ENCODE assay signal across 24 cellular contexts in genomic region chr3:186440850-186441249, GRCh38.
DNase-seq lines count a peak whose midpoint lies in the region; ATAC-seq, FAIRE-seq and TF ChIP-seq lines count a peak whose summit lies in the region.
"Had no signal": no experiment of that assay in that cellular context is flagged by ENCODE, and none has a peak within 500 bp of the region (broad histone marks: within the 10 kb centered on the region; RNA-seq: fewer than 3 reads in every experiment).

No MANE protein-coding gene starts in this region.

- H3K79me2 ChIP-seq in GM23338 (replicated peaks; ENCODE audit: insufficient read depth) = no peaks in the 10 kb centered on the region

- no peak overlapping the region for H3K4me3 ChIP-seq in GM23338
- no peak overlapping the region for H3K4me3 ChIP-seq in body of pancreas
- no peak overlapping the region for H3K4me3 ChIP-seq in left ventricle myocardium inferior
- H3K4me3 ChIP-seq in pancreas = no peak overlapping the region
- H3K4me3 ChIP-seq: SJCRH30 had no signal

- 25 to 39% methylated on average over 3 of the region's 3 CpGs for WGBS in body of pancreas, 2 donors
- WGBS in pancreas, 2 donors = 30% methylated on average over 3 of the region's 3 CpGs

- TF ChIP-seq CTCF in GM23338 (conservative IDR thresholded peaks at IDR 0.05; ENCODE audit: low read depth in 2 of 2) (no peak), body of pancreas (IDR thresholded peaks at IDR 0.05) (no peak), left ventricle myocardium inferior (IDR thresholded peaks at IDR 0.05; ENCODE audit: borderline replicate concordance) (no peak), pancreas (IDR thresholded peaks at IDR 0.05) (no peak), mesothelial cell of epicardium (IDR thresholded peaks at IDR 0.05; ENCODE audit: unreplicated experiment) (no peak)

- H3K4me1 Mint-ChIP-seq in GM23338 (no peaks in the 10 kb centered on the region), mesothelial cell of epicardium (no peaks in the 10 kb centered on the region)
- H3K4me1 Mint-ChIP-seq: CD4-positive, alpha-beta memory T cell had no signal

- H3K36me3 Mint-ChIP-seq in GM23338 (ENCODE audit: low read depth) (no peaks in the 10 kb centered on the region), mesothelial cell of epicardium (no peaks in the 10 kb centered on the region)
- H3K36me3 Mint-ChIP-seq: CD4-positive, alpha-beta memory T cell had no signal

- H3K36me3 ChIP-seq in GM23338 (ENCODE audit: insufficient read depth) = no peaks in the 10 kb centered on the region
- H3K36me3 ChIP-seq in body of pancreas (replicated peaks in 1 of 2; ENCODE audit: insufficient read depth in 1 of 2, low read depth in 2 of 2) = no peaks in the 10 kb centered on the region
- H3K36me3 ChIP-seq in left ventricle myocardium inferior = no peaks in the 10 kb centered on the region
- no peaks in the 10 kb centered on the region for H3K36me3 ChIP-seq in pancreas
- H3K36me3 ChIP-seq: SJCRH30 had no signal

- no peak overlapping the region for H3K4me3 Mint-ChIP-seq in GM23338
- H3K4me3 Mint-ChIP-seq in mesothelial cell of epicardium = no peak overlapping the region
- H3K4me3 Mint-ChIP-seq: CD4-positive, alpha-beta memory T cell had no signal

- no peak for FAIRE-seq in pancreas (lab: Jason Lieb, UNC)
- no peak for FAIRE-seq in RCC 7860 (lab: Jason Lieb, UNC)
- FAIRE-seq: GM12892, GM19239, H54, HTR-8/SVneo had no signal

- H3K4me1 ChIP-seq in GM23338 (ENCODE audit: insufficient read depth) (no peaks in the 10 kb centered on the region), body of pancreas (peaks cover 19% of the 10 kb centered on the region), left ventricle myocardium inferior (peaks cover 17% of the 10 kb centered on the region), pancreas (peaks cover 0 to 8% (median 0%) of the 10 kb centered on the region in 3 donors)
- H3K4me1 ChIP-seq: SJCRH30 had no signal

- intact Hi-C loops in body of pancreas (cut with DNase I) = no loop called here
- intact Hi-C loops in left ventricle myocardium inferior (cut with micrococcal nuclease) = no loop called here
- intact Hi-C loops in pancreas (cut with DNase I) = no loop called here

- H3K9me2 ChIP-seq in GM23338 (ENCODE audit: insufficient read depth) = peaks cover 7% of the 10 kb centered on the region; the same call in 1 of the 2 replicates

- H3K27me3 ChIP-seq in GM23338 (ENCODE audit: insufficient read depth) (no peaks in the 10 kb centered on the region), body of pancreas (no peaks in the 10 kb centered on the region), left ventricle myocardium inferior (ENCODE audit: low read depth) (no peaks in the 10 kb centered on the region), pancreas (no peaks in the 10 kb centered on the region)
- H3K27me3 ChIP-seq: SJCRH30 had no signal

- DNase-seq in GM23338 (ENCODE audit: low spot score) (no peak), body of pancreas (peak in 1 of 4 donors; percentile 38), left ventricle myocardium inferior (no peak), pancreas (peak in 1 of 6 donors; percentile 9), GDM1 (lab: John Stamatoyannopoulos, UW) (no peak), RCC 7860 (ENCODE audit: low spot score) (no peak), mesothelial cell of epicardium (ENCODE audit: low spot score in 2 of 2, unreplicated experiment in 2 of 2) (no peak)
- DNase-seq: C1 segment of cervical spinal cord; CD4-positive, alpha-beta memory T cell; COR-L47; DMS79 treated with DMSO at 0.1 percent for 48 hours; KBM-7; NCI-H1105; NCI-H1436 treated with DMSO at 0.1 percent for 48 hours; NCI-H2029; NCI-H2227 treated with DMSO at 0.1 percent for 48 hours; NCI-H526 treated with DMSO at 0.1 percent for 48 hours; SJCRH30 had no signal

- no peaks in the 10 kb centered on the region for H3K9me3 ChIP-seq in body of pancreas
- no peaks in the 10 kb centered on the region for H3K9me3 ChIP-seq in left ventricle myocardium inferior (replicated peaks)
- H3K9me3 ChIP-seq in pancreas = no peaks in the 10 kb centered on the region
- H3K9me3 ChIP-seq: SJCRH30 had no signal

- H3K27me3 Mint-ChIP-seq in GM23338 (ENCODE audit: insufficient read depth, low read depth, poor library complexity) (peaks cover 4% of the 10 kb centered on the region), mesothelial cell of epicardium (ENCODE audit: low read depth) (peaks cover 20% of the 10 kb centered on the region)

- H3F3A ChIP-seq in GM23338 (replicated peaks; ENCODE audit: low read depth) = no peaks in the 10 kb centered on the region

- TF ChIP-seq POLR2A in body of pancreas (IDR thresholded peaks at IDR 0.05) = no peak

- H2AFZ ChIP-seq in GM23338 = peak overlapping the region; percentile 59; the same call in 1 of the 2 replicates

- H4K20me1 ChIP-seq in GM23338 (replicated peaks; ENCODE audit: insufficient read depth) = no peaks in the 10 kb centered on the region

- no peak overlapping the region for H3K27ac ChIP-seq in GM23338 (ENCODE audit: low read depth)
- H3K27ac ChIP-seq in body of pancreas = peak overlapping the region in 3 of 4 donors; percentile 15 to 41 (median 30)
- peak overlapping the region; percentile 82 for H3K27ac ChIP-seq in left ventricle myocardium inferior (replicated peaks)
- no peak overlapping the region for H3K27ac ChIP-seq in pancreas
- H3K27ac ChIP-seq: SJCRH30 had no signal

- ATAC-seq in GM23338 (no peak), body of pancreas (peak; percentile 48), pancreas (peak; percentile 14 to 66 (median 57))
- ATAC-seq: Panc1, SK-N-SH treated with all-trans-retinoic acid at 6 μM for 48 hours had no signal

- no peak overlapping the region for H3K4me2 ChIP-seq in GM23338

- peaks cover 4% of the 10 kb centered on the region; the same call in 1 of the 3 replicates for H3K9me3 Mint-ChIP-seq in GM23338
- no peaks in the 10 kb centered on the region for H3K9me3 Mint-ChIP-seq in mesothelial cell of epicardium

- no peak overlapping the region for H3K27ac Mint-ChIP-seq in GM23338
- H3K27ac Mint-ChIP-seq in mesothelial cell of epicardium = no peak overlapping the region
- H3K27ac Mint-ChIP-seq: CD4-positive, alpha-beta memory T cell had no signal

TF ChIP-seq in GM23338, 12 proteins besides CTCF, POLR2A, EP300 and RAD21:
- TF ChIP-seq REST (IDR thresholded peaks at IDR 0.05; ENCODE audit: unreplicated experiment) = no peak
- TF ChIP-seq STAT1 (IDR thresholded peaks at IDR 0.05; ENCODE audit: unreplicated experiment) = no peak
- TF ChIP-seq EZH2 (IDR thresholded peaks at IDR 0.05; ENCODE audit: low read depth, unreplicated experiment) = no peak
- TF ChIP-seq, protein P1, sequence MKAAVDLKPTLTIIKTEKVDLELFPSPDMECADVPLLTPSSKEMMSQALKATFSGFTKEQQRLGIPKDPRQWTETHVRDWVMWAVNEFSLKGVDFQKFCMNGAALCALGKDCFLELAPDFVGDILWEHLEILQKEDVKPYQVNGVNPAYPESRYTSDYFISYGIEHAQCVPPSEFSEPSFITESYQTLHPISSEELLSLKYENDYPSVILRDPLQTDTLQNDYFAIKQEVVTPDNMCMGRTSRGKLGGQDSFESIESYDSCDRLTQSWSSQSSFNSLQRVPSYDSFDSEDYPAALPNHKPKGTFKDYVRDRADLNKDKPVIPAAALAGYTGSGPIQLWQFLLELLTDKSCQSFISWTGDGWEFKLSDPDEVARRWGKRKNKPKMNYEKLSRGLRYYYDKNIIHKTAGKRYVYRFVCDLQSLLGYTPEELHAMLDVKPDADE (IDR thresholded peaks at IDR 0.05) = no peak
- TF ChIP-seq NANOG (IDR thresholded peaks at IDR 0.05; ENCODE audit: borderline replicate concordance) = no peak
TF ChIP-seq in GM23338: peak in this region for 0.

Comparison
In these comparisons a context has a peak if more than half of its experiments do, and no peak if none do; other contexts are left out.
1. H3K27ac ChIP-seq: peak in body of pancreas (3 of 4) and left ventricle myocardium inferior (single experiment); none in GM23338 (single experiment) and pancreas (0 of 4).